27 cellular contexts compared by ENCODE assay signal in genomic region chr4:18166925-18167324, GRCh38.
"Had no signal": no experiment of that assay in that cellular context is flagged by ENCODE, and none has a peak within 500 bp of the region (broad histone marks: within the 10 kb centered on the region; RNA-seq: fewer than 3 reads in every experiment).

No MANE protein-coding gene starts in this region.

- DNase-seq: stimulated activated CD4-positive, alpha-beta T cell treated with anti-CD3 and anti-CD28 coated beads, Interleukin-2, amount 100 ng/mL, for 48 hours; stimulated activated CD4-positive, alpha-beta T cell treated with anti-CD3 and anti-CD28 coated beads, Interleukin-4, amount 100 ng/mL, for 1 hour; stimulated activated CD4-positive, alpha-beta T cell treated with anti-CD3 and anti-CD28 coated beads, Interleukin-4, amount 100 ng/mL, for 24 hours; stimulated activated CD4-positive, alpha-beta T cell treated with anti-CD3 and anti-CD28 coated beads, Interleukin-4, amount 100 ng/mL, for 4 hours; stimulated activated CD8-positive, alpha-beta memory T cell treated with anti-CD3 and anti-CD28 coated beads, Interleukin-4, amount 100 ng/mL, for 48 hours; stimulated activated naive B cell treated with anti-CD40 and anti-IgM and Interleukin-4, amounts not matched to agents 10 μg/mL and 1 μg/mL and 100 μg/mL, for 72 hours; stimulated activated naive CD4-positive, alpha-beta T cell; stimulated activated naive CD4-positive, alpha-beta T cell treated with Interleukin-2 at 50 U/mL for 16 hours; stimulated activated naive CD8-positive, alpha-beta T cell treated with anti-CD3 and anti-CD28 coated beads, Interleukin-15, amount 100 ng/mL, for 72 hours; stimulated activated naive CD8-positive, alpha-beta T cell treated with anti-CD3 and anti-CD28 coated beads, Interleukin-15, Interleukin-2, amounts not matched to agents 100 U/mL and 50 U/mL, for 24 hours; stomach; substantia nigra; testis; thyroid gland; tibial artery; transverse colon; trophoblast cell; upper lobe of left lung; upper lobe of right lung; uterus had no signal

- H3K4me1 ChIP-seq: stomach, suprapubic skin, testis, thyroid gland, tibial artery, tibial nerve, transverse colon, upper lobe of left lung, upper lobe of right lung, uterus, vagina had no signal

- H3K36me3 ChIP-seq: stomach, suprapubic skin, thoracic aorta, thyroid gland, tibial artery, tibial nerve, transverse colon, upper lobe of left lung, upper lobe of right lung, uterus, vagina had no signal

- H3K27me3 ChIP-seq: stomach, suprapubic skin, testis, thyroid gland, tibial artery, tibial nerve, transverse colon, upper lobe of left lung, upper lobe of right lung, uterus, vagina had no signal

- H3K27ac ChIP-seq: stomach, suprapubic skin, testis, thoracic aorta, thyroid gland, tibial artery, tibial nerve, transverse colon, upper lobe of left lung, upper lobe of right lung, uterus, vagina had no signal

- H3K4me3 ChIP-seq: stomach, suprapubic skin, testis, thoracic aorta, thyroid gland, tibial artery, tibial nerve, transverse colon, upper lobe of left lung, upper lobe of right lung, uterus, vagina had no signal

- FAIRE-seq: urothelium cell line had no signal

- ATAC-seq: stimulated activated effector memory CD8-positive, alpha-beta T cell treated with anti-CD3 and anti-CD28 coated beads, Interleukin-12 subunit alpha, Interleukin-12 subunit beta, amount 100 ng/mL, for 72 hours; stimulated activated memory B cell treated with anti-CD40 and anti-IgM and Interleukin-4, amounts not matched to agents 10 μg/mL and 1 μg/mL and 100 μg/mL, for 72 hours; stimulated activated naive B cell treated with anti-CD40 and anti-IgM and Interleukin-4, amounts not matched to agents 10 μg/mL and 1 μg/mL and 100 μg/mL, for 72 hours; stimulated activated naive CD8-positive, alpha-beta T cell treated with anti-CD3 and anti-CD28 coated beads, Interleukin-15, amount 100 ng/mL, for 72 hours; stimulated activated naive CD8-positive, alpha-beta T cell treated with anti-CD3 and anti-CD28 coated beads, Interleukin-15, Interleukin-2, amounts not matched to agents 100 U/mL and 50 U/mL, for 24 hours; upper lobe of right lung had no signal

- H3K9me3 ChIP-seq: stomach, suprapubic skin, testis, thoracic aorta, thyroid gland, tibial artery, tibial nerve, transverse colon, upper lobe of left lung, upper lobe of right lung, uterus, vagina had no signal
